Comparison of ENCODE assay signal across 20 cellular contexts in genomic region chr4:94497690-94498089, GRCh38.
"Had no signal": no experiment of that assay in that cellular context is flagged by ENCODE, and none has a peak within 500 bp of the region (broad histone marks: within the 10 kb centered on the region; RNA-seq: fewer than 3 reads in every experiment).

No MANE protein-coding gene starts in this region.

- H3K4me3 ChIP-seq: sigmoid colon, spleen, thyroid gland had no signal

- H3K4me1 ChIP-seq: parathyroid adenoma had no signal

- H3K9me3 ChIP-seq: neutrophil, sigmoid colon, spleen, thyroid gland had no signal

- H3K27me3 Mint-ChIP-seq: activated CD4-positive, alpha-beta T cell treated with anti-CD3 and anti-CD28 coated beads, Interleukin-2, amount 10 ng/mL, durations not matched to agents 7 days and 5 days; activated naive CD4-positive, alpha-beta T cell treated with anti-CD3 and anti-CD28 coated beads, Interleukin-2, amount 10 ng/mL, durations not matched to agents 7 days and 5 days; activated naive CD8-positive, alpha-beta T cell treated with anti-CD3 and anti-CD28 coated beads, Interleukin-2, amount 50 U/mL, for 24 hours; effector memory CD8-positive, alpha-beta T cell; naive thymus-derived CD8-positive, alpha-beta T cell; stimulated activated naive B cell treated with anti-CD40 and anti-IgM and Interleukin-4, amounts not matched to agents 10 μg/mL and 1 μg/mL and 100 μg/mL, for 72 hours had no signal

- H3K4me3 Mint-ChIP-seq: activated CD4-positive, alpha-beta T cell treated with anti-CD3 and anti-CD28 coated beads, Interleukin-2, amount 10 ng/mL, durations not matched to agents 7 days and 5 days; activated naive CD4-positive, alpha-beta T cell treated with anti-CD3 and anti-CD28 coated beads, Interleukin-2, amount 10 ng/mL, durations not matched to agents 7 days and 5 days; activated naive CD8-positive, alpha-beta T cell treated with anti-CD3 and anti-CD28 coated beads, Interleukin-2, amount 50 U/mL, for 24 hours; activated T-cell treated with anti-CD3 and anti-CD28 coated beads, Interleukin-2, amount 50 U/mL, for 4 hours; effector memory CD8-positive, alpha-beta T cell; naive thymus-derived CD8-positive, alpha-beta T cell; stimulated activated naive B cell treated with anti-CD40 and anti-IgM and Interleukin-4, amounts not matched to agents 10 μg/mL and 1 μg/mL and 100 μg/mL, for 72 hours had no signal

- H3K9ac ChIP-seq: parathyroid adenoma had no signal

- ATAC-seq: activated CD4-positive, CD25-positive, alpha-beta regulatory T cell treated with anti-CD3 and anti-CD28 coated beads, Interleukin-2, amount 50 U/mL, for 24 hours; activated T-cell treated with anti-CD3 and anti-CD28 coated beads, Interleukin-2, amount 50 U/mL, for 4 hours; effector memory CD8-positive, alpha-beta T cell; naive thymus-derived CD8-positive, alpha-beta T cell; stimulated activated naive B cell treated with anti-CD40 and anti-IgM and Interleukin-4, amounts not matched to agents 10 μg/mL and 1 μg/mL and 100 μg/mL, for 72 hours had no signal

- H3K36me3 Mint-ChIP-seq: activated naive CD4-positive, alpha-beta T cell treated with anti-CD3 and anti-CD28 coated beads, Interleukin-2, amount 10 ng/mL, durations not matched to agents 7 days and 5 days had no signal

- DNase-seq: activated CD4-positive, alpha-beta T cell treated with anti-CD3 and anti-CD28 coated beads, Interleukin-2, amount 10 ng/mL, durations not matched to agents 7 days and 5 days; activated CD8-positive, alpha-beta memory T cell treated with anti-CD3 and anti-CD28 coated beads, Interleukin-2, amount 50 U/mL, for 4 hours; activated naive CD4-positive, alpha-beta T cell treated with anti-CD3 and anti-CD28 coated beads, Interleukin-2, amount 10 ng/mL, durations not matched to agents 7 days and 5 days; activated naive CD8-positive, alpha-beta T cell treated with anti-CD3 and anti-CD28 coated beads, Interleukin-2, amount 50 U/mL, for 24 hours; activated T-cell treated with anti-CD3 and anti-CD28 coated beads, Interleukin-2, amount 50 U/mL, for 4 hours; anterior cingulate cortex; effector memory CD8-positive, alpha-beta T cell; foreskin fibroblast; hypothalamus; islet precursor cell; mesendoderm; naive thymus-derived CD8-positive, alpha-beta T cell; sigmoid colon; spleen; stimulated activated naive B cell treated with anti-CD40 and anti-IgM and Interleukin-4, amounts not matched to agents 10 μg/mL and 1 μg/mL and 100 μg/mL, for 72 hours; T1000; thyroid gland had no signal

- H3K27me3 ChIP-seq: neutrophil, sigmoid colon, spleen, thyroid gland had no signal

- H3K27ac ChIP-seq: neutrophil, parathyroid adenoma, sigmoid colon, spleen, thyroid gland had no signal

- H3K36me3 ChIP-seq: neutrophil, sigmoid colon, spleen, thyroid gland had no signal

- H3K27ac Mint-ChIP-seq: activated CD4-positive, alpha-beta T cell treated with anti-CD3 and anti-CD28 coated beads, Interleukin-2, amount 10 ng/mL, durations not matched to agents 7 days and 5 days; activated naive CD4-positive, alpha-beta T cell treated with anti-CD3 and anti-CD28 coated beads, Interleukin-2, amount 10 ng/mL, durations not matched to agents 7 days and 5 days; activated naive CD8-positive, alpha-beta T cell treated with anti-CD3 and anti-CD28 coated beads, Interleukin-2, amount 50 U/mL, for 24 hours; effector memory CD8-positive, alpha-beta T cell; naive thymus-derived CD8-positive, alpha-beta T cell; stimulated activated naive B cell treated with anti-CD40 and anti-IgM and Interleukin-4, amounts not matched to agents 10 μg/mL and 1 μg/mL and 100 μg/mL, for 72 hours had no signal

- H3K9me3 Mint-ChIP-seq: activated CD4-positive, alpha-beta T cell treated with anti-CD3 and anti-CD28 coated beads, Interleukin-2, amount 10 ng/mL, durations not matched to agents 7 days and 5 days; activated naive CD4-positive, alpha-beta T cell treated with anti-CD3 and anti-CD28 coated beads, Interleukin-2, amount 10 ng/mL, durations not matched to agents 7 days and 5 days; activated naive CD8-positive, alpha-beta T cell treated with anti-CD3 and anti-CD28 coated beads, Interleukin-2, amount 50 U/mL, for 24 hours; activated T-cell treated with anti-CD3 and anti-CD28 coated beads, Interleukin-2, amount 50 U/mL, for 4 hours; effector memory CD8-positive, alpha-beta T cell; naive thymus-derived CD8-positive, alpha-beta T cell; stimulated activated naive B cell treated with anti-CD40 and anti-IgM and Interleukin-4, amounts not matched to agents 10 μg/mL and 1 μg/mL and 100 μg/mL, for 72 hours had no signal

- H3K4me1 Mint-ChIP-seq: activated CD4-positive, alpha-beta T cell treated with anti-CD3 and anti-CD28 coated beads, Interleukin-2, amount 10 ng/mL, durations not matched to agents 7 days and 5 days; activated naive CD4-positive, alpha-beta T cell treated with anti-CD3 and anti-CD28 coated beads, Interleukin-2, amount 10 ng/mL, durations not matched to agents 7 days and 5 days had no signal

- H2AFZ ChIP-seq: parathyroid adenoma had no signal
